Comparison of ENCODE assay signal across 12 cellular contexts in genomic region chr2:138779451-138780440, GRCh38. TPM values are rescaled to one million over a fixed set of nuclear protein-coding genes. Genes with fewer than 3 reads are reported as not detected.
A peak's percentile ranks its signal among the peaks of the same experiment; 100 is the strongest.
DNase-seq lines count a peak whose midpoint lies in the region; ATAC-seq, FAIRE-seq and TF ChIP-seq lines count a peak whose summit lies in the region.
"Had no signal": no experiment of that assay in that cellular context is flagged by ENCODE, and none has a peak within 500 bp of the region (broad histone marks: within the 10 kb centered on the region; RNA-seq: fewer than 3 reads in every experiment).

TSS of gene NXPH2 (minus strand) at chr2:138780390. CDS start at chr2:138780241, 149 bp downstream.

- H3K9me2 ChIP-seq in PC-3 (replicated peaks; ENCODE audit: low read length): no peaks in the 10 kb centered on the region

- H3K9ac ChIP-seq in PC-3 (ENCODE audit: low read length) (no peak within 1 kb of the TSS), trophoblast cell (ENCODE audit: low read length) (peak within 1 kb of the TSS; percentile 77)

- no peak within 1 kb of the TSS for H3K4me3 ChIP-seq in PC-3 (ENCODE audit: low read length)
- H3K4me3 ChIP-seq in heart right ventricle: peak within 1 kb of the TSS; percentile 3 to 49 (median 37)
- peak within 1 kb of the TSS; percentile 92 for H3K4me3 ChIP-seq in trophoblast cell (ENCODE audit: low read depth, low read length)

- no peaks in the 10 kb centered on the region for H3K36me3 ChIP-seq in PC-3 (ENCODE audit: low read depth, low read length)
- no peaks in the 10 kb centered on the region for H3K36me3 ChIP-seq in heart right ventricle
- H3K36me3 ChIP-seq in trophoblast cell (ENCODE audit: control insufficient read depth in 1 of 2, insufficient read depth in 2 of 2, low read length in 2 of 2): no peaks in the 10 kb centered on the region

- DNase-seq in D721Med (ENCODE audit: insufficient read length, low spot score) (peak; percentile 26), PC-3 (no peak), heart right ventricle (no peak), trophoblast cell (no peak), T-helper 1 cell (no peak), NCI-H2081 (lab: John Stamatoyannopoulos, UW) (no peak), CD1c-positive myeloid dendritic cell (ENCODE audit: extremely low spot score) (no peak)
- DNase-seq: activated CD8-positive, alpha-beta memory T cell treated with anti-CD3 and anti-CD28 coated beads for 24 hours; GOT3; NCI-H1694 had no signal

- H3K4me2 ChIP-seq in PC-3 (ENCODE audit: low read length): peak within 1 kb of the TSS; percentile 39; the same call in 1 of the 2 replicates
- H3K4me2 ChIP-seq in trophoblast cell (ENCODE audit: low read length): peak within 1 kb of the TSS; percentile 81

- peak within 1 kb of the TSS; percentile 40 for H2AK5ac ChIP-seq in trophoblast cell (ENCODE audit: low read length)

- H2BK12ac ChIP-seq in trophoblast cell (ENCODE audit: low read length): peak within 1 kb of the TSS; percentile 56

- H4K12ac ChIP-seq in trophoblast cell (ENCODE audit: low read depth, low read length): peak within 1 kb of the TSS; percentile 77

- POLR2A ChIA-PET in PC-3 (lab: Charles Lee; ENCODE audit: unreplicated experiment): no interaction called here

- no peak for FAIRE-seq in D721Med (lab: Jason Lieb, UNC)

- H2AFZ ChIP-seq in PC-3 (ENCODE audit: low read length): no peak within 1 kb of the TSS
- peak within 1 kb of the TSS; percentile 77 for H2AFZ ChIP-seq in trophoblast cell (ENCODE audit: insufficient read depth, low read length, poor library complexity)

- no peak for TF ChIP-seq CTCF in D721Med (IDR thresholded peaks at IDR 0.05; ENCODE audit: insufficient read depth, missing control alignments)
- no peak for TF ChIP-seq CTCF in PC-3 (conservative IDR thresholded peaks at IDR 0.05; ENCODE audit: low read depth, low read length)
- TF ChIP-seq CTCF in heart right ventricle (IDR thresholded peaks at IDR 0.05): no peak

- H3K27ac ChIP-seq in PC-3 (ENCODE audit: low read length) (no peak within 1 kb of the TSS), heart right ventricle (no peak within 1 kb of the TSS), trophoblast cell (ENCODE audit: low read depth, low read length) (no peak within 1 kb of the TSS)
- H3K27ac ChIP-seq: epithelial cell of prostate had no signal

- H3K23ac ChIP-seq in trophoblast cell (ENCODE audit: low read length): no peak within 1 kb of the TSS

- CTCF ChIA-PET in PC-3 (lab: Charles Lee): no interaction called here

- intact Hi-C loops in PC-3 (cut with micrococcal nuclease): no loop called here
- intact Hi-C loops in heart right ventricle (cut with DNase I): loop anchor here in 5 of 10 donors (10.0 kb wide), 4 partner anchors 285 to 865 kb away; no protein-coding TSS in a partner anchor

- no peaks in the 10 kb centered on the region for H3F3A ChIP-seq in PC-3 (ENCODE audit: low read length, unreplicated experiment)

- peak within 1 kb of the TSS; percentile 89 for H3K18ac ChIP-seq in trophoblast cell (ENCODE audit: low read length)

- peaks cover 68% of the 10 kb centered on the region for H3K27me3 ChIP-seq in PC-3 (ENCODE audit: low read length)
- peaks cover 8 to 75% (median 67%) of the 10 kb centered on the region in 7 donors for H3K27me3 ChIP-seq in heart right ventricle
- H3K27me3 ChIP-seq in trophoblast cell (ENCODE audit: insufficient read depth, low read length): peaks cover 7% of the 10 kb centered on the region

- ATAC-seq in PC-3 (0 out of 2 replicates have a peak, but pooled peaks have one; percentile 18), heart right ventricle (peak in 3 of 8 donors; percentile 13 to 61 (median 25)), HG02759 (IDR thresholded peaks at IDR 0.05; ENCODE audit: unreplicated experiment) (no peak)

- peak within 1 kb of the TSS; percentile 52 for H2BK5ac ChIP-seq in trophoblast cell (ENCODE audit: low read depth, low read length, poor library complexity)

- no TSS peak for BruUV-seq in PC-3 (replicated peaks; lab: Mats Ljungman, UMichigan)

- H2BK120ac ChIP-seq in trophoblast cell (ENCODE audit: insufficient read depth, low read length, poor library complexity): peak within 1 kb of the TSS; percentile 79

- H3K4me1 ChIP-seq in PC-3 (ENCODE audit: insufficient read depth, low read length) (no peaks in the 10 kb centered on the region), heart right ventricle (peaks cover 0 to 18% (median 13%) of the 10 kb centered on the region in 9 donors), trophoblast cell (ENCODE audit: control insufficient read depth in 1 of 2, insufficient read depth in 2 of 2, low read length in 2 of 2) (peaks cover 0 to 4% of the 10 kb centered on the region in 2 experiments)

- no peaks in the 10 kb centered on the region for H3K9me3 ChIP-seq in PC-3 (ENCODE audit: low read length)
- H3K9me3 ChIP-seq in heart right ventricle: no peaks in the 10 kb centered on the region
- H3K9me3 ChIP-seq in trophoblast cell (ENCODE audit: insufficient read depth, low read depth, low read length): no peaks in the 10 kb centered on the region

- WGBS in heart right ventricle, 2 donors: 0 to 1% methylated on average over 73 of the region's 73 CpGs
- no CpG with 5 or more reads among the region's 73 CpGs for WGBS in trophoblast cell (ENCODE audit: extremely low coverage, insufficient coverage, insufficient read length)

- peak within 1 kb of the TSS; percentile 75 for H4K8ac ChIP-seq in trophoblast cell (ENCODE audit: low read depth, low read length)

- peak within 1 kb of the TSS; percentile 85 for H4K91ac ChIP-seq in trophoblast cell (ENCODE audit: low read depth, low read length)

- no peaks in the 10 kb centered on the region for H4K20me1 ChIP-seq in PC-3 (ENCODE audit: low read length)

- peak within 1 kb of the TSS; percentile 61 for H3K4ac ChIP-seq in trophoblast cell (ENCODE audit: low read depth, low read length)

- peak within 1 kb of the TSS; percentile 88 for H3K14ac ChIP-seq in trophoblast cell (ENCODE audit: low read length)

- peaks cover 14% of the 10 kb centered on the region for H3K79me1 ChIP-seq in trophoblast cell (ENCODE audit: low read length)

- H3K79me2 ChIP-seq in PC-3 (ENCODE audit: low read length) (no peaks in the 10 kb centered on the region), trophoblast cell (ENCODE audit: control insufficient read depth, insufficient read depth, low read length, poor library complexity) (peaks cover 9% of the 10 kb centered on the region)

RNA-seq across cellular contexts. Expression of gene NXPH2, which starts in this region (rescaled TPM):
- total RNA-seq in PC-3 (2014; rRNA removed): not detected in 2 replicates
- not detected for total RNA-seq in heart right ventricle
- not detected for polyA plus RNA-seq in heart right ventricle
- 14.4 and 14.6 TPM in 2 replicates for polyA plus RNA-seq in trophoblast cell (2013)

Comparison
In these comparisons a context has a peak if more than half of its experiments do, and no peak if none do; other contexts are left out.
1. Peak in ATAC-seq and H3K4me2 ChIP-seq in PC-3; RNA of the gene not detected or under 1 TPM.